ENCODE assay signal across 11 cellular contexts in genomic region chr5:91059409-91059808, GRCh38.
DNase-seq lines count a peak whose midpoint lies in the region; ATAC-seq and TF ChIP-seq lines count a peak whose summit lies in the region.
"Had no signal": no experiment of that assay in that cellular context is flagged by ENCODE, and none has a peak within 500 bp of the region (broad histone marks: within the 10 kb centered on the region; RNA-seq: fewer than 3 reads in every experiment).

No MANE protein-coding gene starts in this region.

- H3K27ac ChIP-seq in stomach (peak overlapping the region in 3 of 5 donors; percentile 0 to 66 (median 65)), OCI-LY7 (ENCODE audit: low read depth, low read length, poor library complexity, severe bottlenecking) (no peak overlapping the region)

- no peaks in the 10 kb centered on the region for H3K9me2 ChIP-seq in OCI-LY7 (ENCODE audit: insufficient read depth, low read length)

- no peak overlapping the region for H3K4me2 ChIP-seq in OCI-LY7 (ENCODE audit: low read length)

- H3K9me3 Mint-ChIP-seq in activated naive CD4-positive, alpha-beta T cell treated with anti-CD3 and anti-CD28 coated beads, Interleukin-2, amount 50 U/mL, for 24 hours, result no peaks in the 10 kb centered on the region
- no peaks in the 10 kb centered on the region for H3K9me3 Mint-ChIP-seq in activated naive CD4-positive, alpha-beta T cell treated with anti-CD3 and anti-CD28 coated beads, Interleukin-2, amount 10 ng/mL, durations not matched to agents 7 days and 5 days
- H3K9me3 Mint-ChIP-seq: T-cell had no signal

- CTCF ChIA-PET in activated naive CD4-positive, alpha-beta T cell treated with anti-CD3 and anti-CD28 coated beads, Interleukin-2, amount 10 ng/mL, durations not matched to agents 7 days and 5 days (lab: Charles Lee), result no interaction called here
- CTCF ChIA-PET in OCI-LY7 (lab: Charles Lee; ENCODE audit: unreplicated experiment), result no interaction called here

- no TSS peak for BruUV-seq in OCI-LY7 (replicated peaks; lab: Mats Ljungman, UMichigan)

- DNase-seq in activated naive CD4-positive, alpha-beta T cell treated with anti-CD3 and anti-CD28 coated beads, Interleukin-2, amount 10 ng/mL, durations not matched to agents 7 days and 5 days, result no peak
- DNase-seq in stomach (no peak), anterior cingulate cortex (lab: John Stamatoyannopoulos, UW) (no peak), OCI-LY7 (ENCODE audit: low spot score) (no peak), HAP-1 (ENCODE audit: low spot score in 2 of 2) (no peak)
- DNase-seq: NCI-H2171 treated with DMSO at 0.1 percent for 48 hours, T-cell had no signal

- peaks cover 4% of the 10 kb centered on the region for H3K27me3 Mint-ChIP-seq in activated naive CD4-positive, alpha-beta T cell treated with anti-CD3 and anti-CD28 coated beads, Interleukin-2, amount 50 U/mL, for 24 hours
- peaks cover 12% of the 10 kb centered on the region for H3K27me3 Mint-ChIP-seq in activated naive CD4-positive, alpha-beta T cell treated with anti-CD3 and anti-CD28 coated beads, Interleukin-2, amount 10 ng/mL, durations not matched to agents 7 days and 5 days

- H3K79me2 ChIP-seq in OCI-LY7 (ENCODE audit: insufficient read depth, low read depth, low read length), result no peaks in the 10 kb centered on the region

- TF ChIP-seq EP300 in stomach (IDR thresholded peaks at IDR 0.05), result no peak

- no peak for TF ChIP-seq POLR2A in stomach (IDR thresholded peaks at IDR 0.05)

- H2AFZ ChIP-seq in OCI-LY7 (ENCODE audit: low read length), result no peak overlapping the region

- H4K20me1 ChIP-seq in OCI-LY7 (ENCODE audit: insufficient read depth, low read length), result no peaks in the 10 kb centered on the region

- H3K36me3 Mint-ChIP-seq in activated naive CD4-positive, alpha-beta T cell treated with anti-CD3 and anti-CD28 coated beads, Interleukin-2, amount 50 U/mL, for 24 hours, result no peaks in the 10 kb centered on the region
- H3K36me3 Mint-ChIP-seq in activated naive CD4-positive, alpha-beta T cell treated with anti-CD3 and anti-CD28 coated beads, Interleukin-2, amount 10 ng/mL, durations not matched to agents 7 days and 5 days, result no peaks in the 10 kb centered on the region
- H3K36me3 Mint-ChIP-seq: T-cell had no signal

- TF ChIP-seq CTCF in stomach (IDR thresholded peaks at IDR 0.05), result no peak
- TF ChIP-seq CTCF in OCI-LY7 (conservative IDR thresholded peaks at IDR 0.05; ENCODE audit: low read length), result no peak

- intact Hi-C loops in stomach (cut with DNase I; ENCODE audit: low total_unique reads), result no loop called here
- intact Hi-C loops in OCI-LY7 (cut with micrococcal nuclease; ENCODE audit: unreplicated experiment), result no loop called here

- H3K36me3 ChIP-seq in stomach (no peaks in the 10 kb centered on the region), OCI-LY7 (ENCODE audit: insufficient read depth, low read length) (no peaks in the 10 kb centered on the region), HAP-1 (replicated peaks) (no peaks in the 10 kb centered on the region)

- WGBS in stomach, 5 donors, result 58 to 82% (median 75%) methylated on average over 1 of the region's 1 CpG

- POLR2A ChIA-PET in OCI-LY7 (lab: Charles Lee), result interaction anchor here (1.6 kb wide), 1 partner anchor 9 kb away, joined by 4 read pairs; no protein-coding TSS in a partner anchor

- H3K9me3 ChIP-seq in stomach, result no peaks in the 10 kb centered on the region
- H3K9me3 ChIP-seq in OCI-LY7 (ENCODE audit: low read length), result no peaks in the 10 kb centered on the region
- no peaks in the 10 kb centered on the region for H3K9me3 ChIP-seq in HAP-1

- in situ Hi-C loops in HAP-1 (cut with MboI; ENCODE audit: low sequenced_read_pairs), result no loop called here

- H3K4me3 ChIP-seq in stomach, result no peak overlapping the region
- no peak overlapping the region for H3K4me3 ChIP-seq in OCI-LY7 (ENCODE audit: low read depth, low read length, poor library complexity, severe bottlenecking)
- no peak overlapping the region for H3K4me3 ChIP-seq in HAP-1

- peak; percentile 83 for ATAC-seq in HG02759 (IDR thresholded peaks at IDR 0.05; ENCODE audit: unreplicated experiment)
- ATAC-seq in HG03558 (IDR thresholded peaks at IDR 0.05; ENCODE audit: extremely low read depth, unreplicated experiment), result peak; percentile 93

- H3K4me3 Mint-ChIP-seq in activated naive CD4-positive, alpha-beta T cell treated with anti-CD3 and anti-CD28 coated beads, Interleukin-2, amount 50 U/mL, for 24 hours, result peak overlapping the region; percentile 33
- H3K4me3 Mint-ChIP-seq in activated naive CD4-positive, alpha-beta T cell treated with anti-CD3 and anti-CD28 coated beads, Interleukin-2, amount 10 ng/mL, durations not matched to agents 7 days and 5 days, result no peak overlapping the region
- H3K4me3 Mint-ChIP-seq: neural crest cell, T-cell had no signal

- H3K4me1 ChIP-seq in stomach, result peaks cover 10 to 48% (median 14%) of the 10 kb centered on the region in 4 donors
- no peaks in the 10 kb centered on the region for H3K4me1 ChIP-seq in OCI-LY7 (ENCODE audit: insufficient read depth, low read length, poor library complexity, severe bottlenecking)
- H3K4me1 ChIP-seq in HAP-1, result peaks cover 7% of the 10 kb centered on the region

- H3K27ac Mint-ChIP-seq in activated naive CD4-positive, alpha-beta T cell treated with anti-CD3 and anti-CD28 coated beads, Interleukin-2, amount 50 U/mL, for 24 hours, result peak overlapping the region; percentile 1
- H3K27ac Mint-ChIP-seq in activated naive CD4-positive, alpha-beta T cell treated with anti-CD3 and anti-CD28 coated beads, Interleukin-2, amount 10 ng/mL, durations not matched to agents 7 days and 5 days, result no peak overlapping the region
- H3K27ac Mint-ChIP-seq: T-cell had no signal

- H3K4me1 Mint-ChIP-seq in activated naive CD4-positive, alpha-beta T cell treated with anti-CD3 and anti-CD28 coated beads, Interleukin-2, amount 50 U/mL, for 24 hours, result peaks cover 25% of the 10 kb centered on the region
- H3K4me1 Mint-ChIP-seq in activated naive CD4-positive, alpha-beta T cell treated with anti-CD3 and anti-CD28 coated beads, Interleukin-2, amount 10 ng/mL, durations not matched to agents 7 days and 5 days, result peaks cover 6% of the 10 kb centered on the region
- H3K4me1 Mint-ChIP-seq: neural crest cell had no signal

- H3K27me3 ChIP-seq in stomach, result no peaks in the 10 kb centered on the region
- no peaks in the 10 kb centered on the region for H3K27me3 ChIP-seq in HAP-1 (ENCODE audit: low read depth)
